20 cellular contexts compared by ENCODE assay signal in genomic region chr15:92877000-92877399, GRCh38. TPM values are rescaled to one million over a fixed set of nuclear protein-coding genes. Genes with fewer than 3 reads are reported as not detected.
DNase-seq lines count a peak whose midpoint lies in the region; ATAC-seq, FAIRE-seq and TF ChIP-seq lines count a peak whose summit lies in the region.
"Had no signal": no experiment of that assay in that cellular context is flagged by ENCODE, and none has a peak within 500 bp of the region (broad histone marks: within the 10 kb centered on the region; RNA-seq: fewer than 3 reads in every experiment).

No MANE protein-coding gene starts in this region.

- H3K27me3 ChIP-seq in HepG2 (ENCODE audit: control insufficient read depth in 1 of 2, insufficient read depth in 2 of 2, low read length in 2 of 2), result no peaks in the 10 kb centered on the region
- H3K27me3 ChIP-seq in right lobe of liver, result no peaks in the 10 kb centered on the region
- no peaks in the 10 kb centered on the region for H3K27me3 ChIP-seq in WERI-Rb-1 (ENCODE audit: insufficient read depth, low read depth, severe bottlenecking)
- H3K27me3 ChIP-seq in esophagus squamous epithelium, result no peaks in the 10 kb centered on the region

- no peak for TF ChIP-seq CTCF in HepG2 (CRISPR knock-in tag; IDR thresholded peaks at IDR 0.05)
- TF ChIP-seq CTCF in right lobe of liver (IDR thresholded peaks at IDR 0.05), result no peak
- TF ChIP-seq CTCF in WERI-Rb-1 (IDR thresholded peaks at IDR 0.05; ENCODE audit: low read depth, low read length), result no peak
- no peak for TF ChIP-seq CTCF in mesothelial cell of epicardium (IDR thresholded peaks at IDR 0.05; ENCODE audit: unreplicated experiment)
- no peak for TF ChIP-seq CTCF in esophagus squamous epithelium (IDR thresholded peaks at IDR 0.05)

- CTCF ChIA-PET in HepG2 (lab: Yijun Ruan, JAX; ENCODE audit: low intra/inter-chr PET ratio, low total read pairs), result no interaction called here

- H3K4me1 ChIP-seq in HepG2 (ENCODE audit: insufficient read depth, low read length) (peaks cover 56% of the 10 kb centered on the region), right lobe of liver (peaks cover 0 to 7% (median 0%) of the 10 kb centered on the region in 4 donors), esophagus squamous epithelium (peaks cover 8 to 18% (median 13%) of the 10 kb centered on the region in 3 donors)

- peaks cover 7% of the 10 kb centered on the region for H3K79me2 ChIP-seq in HepG2 (ENCODE audit: insufficient read depth, low read length)

- H3K27ac ChIP-seq in HepG2 (ENCODE audit: extremely low read length, insufficient read depth, low read length) (no peak overlapping the region), right lobe of liver (no peak overlapping the region), WERI-Rb-1 (no peak overlapping the region), esophagus squamous epithelium (no peak overlapping the region)

- in situ Hi-C loops in HepG2 (cut with HindIII; ENCODE audit: extremely low pct_ligation_motif_present, low pct_unique_long_range_greater_than_20kb), result no loop called here

- POLR2A ChIA-PET in HepG2 (lab: Yijun Ruan, JAX), result interaction anchor here (0.6 to 2.9 kb wide), 6 partner anchors 10 to 69 kb away, joined by 3 to 25 read pairs (median 4); no protein-coding TSS in a partner anchor

- DNase-seq in HepG2 (ENCODE audit: low spot score) (peak; percentile 75), right lobe of liver (no peak), WERI-Rb-1 (peak; percentile 55), mesothelial cell of epicardium (ENCODE audit: low spot score in 2 of 2, unreplicated experiment in 2 of 2) (no peak), esophagus squamous epithelium (lab: John Stamatoyannopoulos, UW) (no peak)
- DNase-seq in activated CD4-positive, alpha-beta T cell treated with anti-CD3 and anti-CD28 coated beads, Interleukin-2, amount 10 ng/mL, durations not matched to agents 24 days and 14 days, result no peak
- DNase-seq in activated CD4-positive, alpha-beta T cell treated with anti-CD3 and anti-CD28 coated beads, Interleukin-2, amount 50 U/mL, for 1 hour, result no peak
- DNase-seq: AML-193, Calu3, DND-41, GDM1, HFFc6, Kasumi-1, NCI-H1436, NCI-H2081, NCI-H526 treated with DMSO at 0.1 percent for 48 hours, SK-N-SH had no signal

- FAIRE-seq in HepG2 (lab: Jason Lieb, UNC), result peak; percentile 67
- FAIRE-seq: H1 had no signal

- H3K27ac Mint-ChIP-seq in mesothelial cell of epicardium, result peak overlapping the region; percentile 47
- H3K27ac Mint-ChIP-seq in activated CD4-positive, alpha-beta T cell treated with anti-CD3 and anti-CD28 coated beads, Interleukin-2, amount 10 ng/mL, durations not matched to agents 24 days and 14 days, result no peak overlapping the region
- H3K27ac Mint-ChIP-seq: HFFc6 had no signal

- H3K4me3 Mint-ChIP-seq in mesothelial cell of epicardium, result no peak overlapping the region
- H3K4me3 Mint-ChIP-seq in activated CD4-positive, alpha-beta T cell treated with anti-CD3 and anti-CD28 coated beads, Interleukin-2, amount 10 ng/mL, durations not matched to agents 24 days and 14 days, result no peak overlapping the region
- H3K4me3 Mint-ChIP-seq: HFFc6 had no signal

- TF ChIP-seq RAD21 in HepG2 (CRISPR knock-in tag; IDR thresholded peaks at IDR 0.05), result no peak

- H3K36me3 ChIP-seq in HepG2 (replicated peaks in 1 of 2; ENCODE audit: control insufficient read depth in 1 of 2, insufficient read depth in 2 of 2, low read length in 2 of 2) (no peaks in the 10 kb centered on the region), right lobe of liver (no peaks in the 10 kb centered on the region), WERI-Rb-1 (no peaks in the 10 kb centered on the region), esophagus squamous epithelium (no peaks in the 10 kb centered on the region)

- H4K20me1 ChIP-seq in HepG2 (ENCODE audit: insufficient read depth, low read length), result no peaks in the 10 kb centered on the region

- no peak overlapping the region for H2AFZ ChIP-seq in HepG2 (ENCODE audit: low read length)

- TF ChIP-seq EP300 in HepG2 (IDR thresholded peaks at IDR 0.05; ENCODE audit: low read depth in 2 of 2, low read length in 2 of 2), result peak in 1 of 2 experiments; percentile 15; a peak in 1 of 4 replicates
- TF ChIP-seq EP300 in HepG2 (CRISPR knock-in tag; IDR thresholded peaks at IDR 0.05; ENCODE audit: borderline replicate concordance), result no peak

- H3K36me3 Mint-ChIP-seq in mesothelial cell of epicardium, result no peaks in the 10 kb centered on the region
- H3K36me3 Mint-ChIP-seq in activated CD4-positive, alpha-beta T cell treated with anti-CD3 and anti-CD28 coated beads, Interleukin-2, amount 10 ng/mL, durations not matched to agents 24 days and 14 days (ENCODE audit: low read depth), result no peaks in the 10 kb centered on the region

- ATAC-seq in HepG2, result peak; percentile 71
- ATAC-seq in right lobe of liver, result no peak
- no peak for ATAC-seq in HG02970 (IDR thresholded peaks at IDR 0.05; ENCODE audit: low FRiP score, unreplicated experiment)
- ATAC-seq: Right ventricle myocardium inferior had no signal

- TF ChIP-seq POLR2A in HepG2 (IDR thresholded peaks at IDR 0.05; ENCODE audit: insufficient read depth in 1 of 2, low read depth in 2 of 2, low read length in 2 of 2) (no peak), right lobe of liver (IDR thresholded peaks at IDR 0.05) (no peak), esophagus squamous epithelium (IDR thresholded peaks at IDR 0.05) (no peak)

- no peaks in the 10 kb centered on the region for H3K27me3 Mint-ChIP-seq in mesothelial cell of epicardium (ENCODE audit: low read depth)
- H3K27me3 Mint-ChIP-seq in activated CD4-positive, alpha-beta T cell treated with anti-CD3 and anti-CD28 coated beads, Interleukin-2, amount 10 ng/mL, durations not matched to agents 24 days and 14 days, result no peaks in the 10 kb centered on the region

- no peaks in the 10 kb centered on the region for H3K9me3 Mint-ChIP-seq in mesothelial cell of epicardium
- H3K9me3 Mint-ChIP-seq in activated CD4-positive, alpha-beta T cell treated with anti-CD3 and anti-CD28 coated beads, Interleukin-2, amount 10 ng/mL, durations not matched to agents 24 days and 14 days, result no peaks in the 10 kb centered on the region
- H3K9me3 Mint-ChIP-seq: HFFc6 had no signal

- 5% methylated on average over 5 of the region's 5 CpGs for WGBS in HepG2 (ENCODE audit: low lambda C conversion rate)
- 60% methylated on average over 1 of the region's 5 CpGs for WGBS in right lobe of liver (ENCODE audit: insufficient coverage, low coverage, low lambda C conversion rate, missing lambda C conversion rate)
- 63 to 94% methylated on average over 5 of the region's 5 CpGs for WGBS in esophagus squamous epithelium, 2 donors

- peak overlapping the region; percentile 49 for H3K4me2 ChIP-seq in HepG2 (ENCODE audit: low read depth, low read length)
- H3K4me2 ChIP-seq: SK-N-SH had no signal

- H3K4me3 ChIP-seq in HepG2 (replicated peaks in 1 of 3; ENCODE audit: insufficient read depth in 1 of 3, low read depth in 2 of 3, low read length in 3 of 3), result 0 out of 6 replicates have a peak overlapping the region, but pooled peaks of 1 of the 3 experiments have one; percentile 0
- H3K4me3 ChIP-seq in right lobe of liver, result no peak overlapping the region
- H3K4me3 ChIP-seq in WERI-Rb-1 (ENCODE audit: low read depth, low read length), result no peak overlapping the region
- no peak overlapping the region for H3K4me3 ChIP-seq in esophagus squamous epithelium

- no peaks in the 10 kb centered on the region for H3K9me3 ChIP-seq in HepG2 (ENCODE audit: low read length)
- H3K9me3 ChIP-seq in right lobe of liver, result no peaks in the 10 kb centered on the region
- no peaks in the 10 kb centered on the region for H3K9me3 ChIP-seq in WERI-Rb-1 (ENCODE audit: severe bottlenecking)
- no peaks in the 10 kb centered on the region for H3K9me3 ChIP-seq in esophagus squamous epithelium
- H3K9me3 ChIP-seq: SK-N-SH had no signal

- H3K9ac ChIP-seq in HepG2 (ENCODE audit: insufficient read depth, low read depth, low read length), result no peak overlapping the region
- H3K9ac ChIP-seq: SK-N-SH had no signal

- H3K4me1 Mint-ChIP-seq in mesothelial cell of epicardium, result peaks cover 37% of the 10 kb centered on the region
- H3K4me1 Mint-ChIP-seq in activated CD4-positive, alpha-beta T cell treated with anti-CD3 and anti-CD28 coated beads, Interleukin-2, amount 10 ng/mL, durations not matched to agents 24 days and 14 days, result peaks cover 33% of the 10 kb centered on the region

- intact Hi-C loops in HepG2 (cut with micrococcal nuclease; ENCODE audit: unreplicated experiment) (loop anchor here (1.0 kb wide), 1 partner anchor 8 kb away; no protein-coding TSS in a partner anchor), right lobe of liver (cut with DNase I) (no loop called here), esophagus squamous epithelium (cut with DNase I) (no loop called here)
- intact Hi-C loops in activated CD4-positive, alpha-beta T cell treated with anti-CD3 and anti-CD28 coated beads, Interleukin-2, amount 10 ng/mL, durations not matched to agents 24 days and 14 days (cut with micrococcal nuclease), result no loop called here

- no TSS peak for BruUV-seq in HepG2 (replicated peaks; lab: Mats Ljungman, UMichigan)

RNA-seq across cellular contexts. Expression of gene CHD2, which starts 23.1 kb away (rescaled TPM):
- total RNA-seq in HepG2 (2016; rRNA removed; fragmentation: Illumina TruSeq; extraction: Trizol) (47.3 and 54.1 TPM in 2 replicates), right lobe of liver (10 to 100 TPM; 41.4 to 65.0 (median 56.6) TPM), mesothelial cell of epicardium (178 to 183 TPM (median 180 TPM) in 3 replicates), esophagus squamous epithelium (100 to 1,000 TPM in 1 of 4 donors, 10 to 100 TPM in 3; 36.1 to 132 (median 74.8) TPM)
- total RNA-seq in HepG2 (2016; cell fraction: cytosol; rRNA removed; fragmentation: Illumina TruSeq; extraction: Trizol; ENCODE audit: low read depth), result 130 and 158 TPM in 2 replicates
- 50.1 and 51.1 TPM in 2 replicates for total RNA-seq in HepG2 (2016; cell fraction: insoluble cytoplasmic fraction; rRNA removed; fragmentation: Illumina TruSeq; extraction: Trizol)
- 43.6 and 53.4 TPM in 2 replicates for total RNA-seq in HepG2 (2016; cell fraction: membrane; rRNA removed; fragmentation: Illumina TruSeq; extraction: Trizol)
- 176 and 185 TPM in 2 replicates for total RNA-seq in HepG2 (2016; cell fraction: nucleus; rRNA removed; fragmentation: Illumina TruSeq; extraction: Trizol)
- polyA plus RNA-seq in HepG2 (2011; rRNA removed), result 54.0 and 71.7 TPM in 2 replicates
- polyA plus RNA-seq in HepG2 (2011; cell fraction: cytosol; rRNA removed), result 36.6 and 46.4 TPM in 2 replicates
- 160 and 205 TPM in 2 replicates for polyA plus RNA-seq in HepG2 (2011; cell fraction: nucleus; rRNA removed)
- polyA plus RNA-seq in HepG2 (2012), result 51.4 and 60.1 TPM in 2 replicates
- polyA plus RNA-seq in HepG2 (2016; cell fraction: cytosol; fragmentation: Illumina TruSeq; extraction: Trizol; ENCODE audit: low read depth), result 2.6 and 2.7 TPM in 2 replicates
- polyA plus RNA-seq in HepG2 (2016; cell fraction: insoluble cytoplasmic fraction; fragmentation: Illumina TruSeq; extraction: Trizol; ENCODE audit: low read depth), result 33.4 and 39.2 TPM in 2 replicates
- 5.7 and 7.2 TPM in 2 replicates for polyA plus RNA-seq in HepG2 (2016; cell fraction: membrane; fragmentation: Illumina TruSeq; extraction: Trizol; ENCODE audit: low read depth)
- 104 and 120 TPM in 2 replicates for polyA plus RNA-seq in HepG2 (2016; cell fraction: nucleus; fragmentation: Illumina TruSeq; extraction: Trizol; ENCODE audit: insufficient read depth, low read depth)
- polyA minus RNA-seq in HepG2 (2011; rRNA and poly(A)+ RNA removed; ENCODE audit: low replicate concordance), result 70.2 and 75.7 TPM in 2 replicates
- 53.5 and 70.4 TPM in 2 replicates for polyA minus RNA-seq in HepG2 (2011; cell fraction: cytosol; rRNA and poly(A)+ RNA removed)
- polyA minus RNA-seq in HepG2 (2011; cell fraction: nucleus; rRNA and poly(A)+ RNA removed), result 605 and 632 TPM in 2 replicates
- 105 and 111 TPM in 2 replicates for total RNA-seq in activated CD4-positive, alpha-beta T cell treated with anti-CD3 and anti-CD28 coated beads, Interleukin-2, amount 10 ng/mL, durations not matched to agents 24 days and 14 days

Comparison
In these comparisons a context has a peak if more than half of its experiments do, and no peak if none do; other contexts are left out.
1. DNase-seq: peak in HepG2 (single experiment) and WERI-Rb-1 (single experiment); none in right lobe of liver (0 of 3), mesothelial cell of epicardium (0 of 2), activated CD4-positive, alpha-beta T cell treated with anti-CD3 and anti-CD28 coated beads, Interleukin-2, amount 10 ng/mL, durations not matched to agents 24 days and 14 days (single experiment), activated CD4-positive, alpha-beta T cell treated with anti-CD3 and anti-CD28 coated beads, Interleukin-2, amount 50 U/mL, for 1 hour (single experiment) and esophagus squamous epithelium (single experiment).